31 cellular contexts compared by ENCODE assay signal in the genomic region with DNA sequence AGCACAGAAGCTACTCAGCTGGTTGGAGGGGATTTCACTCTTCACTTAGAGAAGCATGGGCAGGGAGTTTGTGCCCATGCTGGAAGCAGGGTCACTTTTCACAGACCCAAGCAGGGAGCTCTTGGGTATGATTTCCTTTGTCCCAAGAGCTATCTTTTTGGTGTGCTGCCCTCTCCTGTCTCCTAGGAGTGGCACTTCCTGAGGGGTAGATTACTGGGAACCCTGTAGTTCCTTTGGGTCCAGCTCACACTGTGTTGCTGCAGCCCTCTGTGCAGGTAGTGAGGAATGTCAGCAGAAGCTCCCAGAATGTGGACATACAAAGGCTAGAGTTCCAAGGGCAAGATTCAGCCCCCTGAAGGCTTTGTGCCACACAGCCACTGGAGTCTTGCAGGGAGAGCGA.
DNase-seq lines count a peak whose midpoint lies in the region; ATAC-seq, FAIRE-seq and TF ChIP-seq lines count a peak whose summit lies in the region.
"Had no signal": no experiment of that assay in that cellular context is flagged by ENCODE, and none has a peak within 500 bp of the region (broad histone marks: within the 10 kb centered on the region; RNA-seq: fewer than 3 reads in every experiment).

No MANE protein-coding gene starts in this region.

- H3K14ac ChIP-seq in H9 (ENCODE audit: insufficient read depth, low read length), result no peak overlapping the region
- H3K14ac ChIP-seq in H1 (ENCODE audit: insufficient read length), result no peak overlapping the region

- H3K27ac ChIP-seq in H9 (ENCODE audit: insufficient read length, low read depth, low read length) (no peak overlapping the region), H1 (ENCODE audit: low read depth, low read length) (no peak overlapping the region), osteoblast (ENCODE audit: low read depth, low read length) (no peak overlapping the region)
- H3K27ac ChIP-seq: BLaER1 treated with 17β-estradiol and CSF1 and Interleukin-3, amounts not matched to agents 10 nM and 100 nM; PC-9; SJSA1 had no signal

- H3K9ac ChIP-seq in H9 (ENCODE audit: extremely low read depth, insufficient read length, low read length) (no peak overlapping the region), H1 (replicated peaks in 1 of 4; ENCODE audit: extremely low read depth in 1 of 4, low read depth in 3 of 4, low read length in 3 of 4) (no peak overlapping the region)
- H3K9ac ChIP-seq: BLaER1 treated with 17β-estradiol and CSF1 and Interleukin-3, amounts not matched to agents 10 nM and 100 nM had no signal

- H3K36me3 Mint-ChIP-seq in H9 (ENCODE audit: insufficient read depth in 1 of 3, low read depth in 3 of 3), result no peaks in the 10 kb centered on the region; a peak in 1 of 7 replicates
- H3K36me3 Mint-ChIP-seq in immature natural killer cell, result no peaks in the 10 kb centered on the region
- H3K36me3 Mint-ChIP-seq: CD4-positive, alpha-beta memory T cell had no signal

- H2BK12ac ChIP-seq in H9 (ENCODE audit: insufficient read length, low read depth, low read length) (no peak overlapping the region), H1 (ENCODE audit: low read depth, low read length) (peak overlapping the region; percentile 80; the same call in 1 of the 2 replicates)

- POLR2A ChIA-PET in H1 (lab: Charles Lee; ENCODE audit: partially characterized antibody), result no interaction called here

- H3K79me1 ChIP-seq in H9 (ENCODE audit: insufficient read depth, low read depth, low read length, poor library complexity, severe bottlenecking) (no peaks in the 10 kb centered on the region), H1 (ENCODE audit: low read depth, low read length) (no peaks in the 10 kb centered on the region)

- H3K23me2 ChIP-seq in H9 (ENCODE audit: insufficient read length, low read depth, low read length, poor library complexity, severe bottlenecking), result no peaks in the 10 kb centered on the region
- no peaks in the 10 kb centered on the region for H3K23me2 ChIP-seq in H1 (ENCODE audit: low read depth, low read length)

- no peaks in the 10 kb centered on the region for H3K79me2 ChIP-seq in H9 (ENCODE audit: insufficient read depth, low read length)
- H3K79me2 ChIP-seq in H1 (ENCODE audit: control insufficient read depth in 1 of 2, insufficient read depth in 2 of 2, low read length in 2 of 2), result no peaks in the 10 kb centered on the region
- H3K79me2 ChIP-seq in osteoblast (ENCODE audit: insufficient read depth, low read length), result no peaks in the 10 kb centered on the region

- H2AK5ac ChIP-seq in H9 (ENCODE audit: insufficient read length, low read length), result no peak overlapping the region
- no peak overlapping the region for H2AK5ac ChIP-seq in H1 (ENCODE audit: low read depth, low read length)

- WGBS in H9 (ENCODE audit: extremely low coverage, insufficient read length, low lambda C conversion rate), result no CpG with 5 or more reads among the region's 1 CpG
- WGBS in H1 (ENCODE audit: extremely low coverage in 1 of 2, insufficient coverage in 1 of 2, insufficient read length in 1 of 2, insufficient replicate concordance in 2 of 2, low coverage in 1 of 2, low lambda C conversion rate in 2 of 2, missing lambda C conversion rate in 1 of 2), 2 experiments, result 88% methylated on average over 1 of the region's 1 CpG; no CpG with 5 or more reads in 1 of the 2 experiments

- H3K23ac ChIP-seq in H9 (ENCODE audit: insufficient read length, low read depth, low read length), result no peak overlapping the region
- no peak overlapping the region for H3K23ac ChIP-seq in H1 (ENCODE audit: insufficient read length)

- H3K4me1 ChIP-seq in H9 (ENCODE audit: insufficient read depth, low read length), result no peaks in the 10 kb centered on the region
- no peaks in the 10 kb centered on the region for H3K4me1 ChIP-seq in H1 (replicated peaks in 1 of 4; ENCODE audit: control insufficient read depth in 3 of 4, insufficient read depth in 4 of 4, low read length in 3 of 4)
- no peaks in the 10 kb centered on the region for H3K4me1 ChIP-seq in osteoblast (ENCODE audit: insufficient read depth, low read length)
- H3K4me1 ChIP-seq: BLaER1 treated with 17β-estradiol and CSF1 and Interleukin-3, amounts not matched to agents 10 nM and 100 nM; SJSA1 had no signal

- H3K36me3 ChIP-seq in H1 (ENCODE audit: control insufficient read depth in 2 of 4, insufficient read depth in 4 of 4, low read length in 3 of 4), result no peaks in the 10 kb centered on the region
- no peaks in the 10 kb centered on the region for H3K36me3 ChIP-seq in osteoblast (ENCODE audit: insufficient read depth, low read length)
- H3K36me3 ChIP-seq: BLaER1 treated with 17β-estradiol and CSF1 and Interleukin-3, amounts not matched to agents 10 nM and 100 nM; MG63; SJSA1 had no signal

- DNase-seq in H9, result peak; percentile 45
- DNase-seq in H1 (ENCODE audit: low read depth in 1 of 2, low spot score in 2 of 2), result no peak
- DNase-seq in iPS-NIHi11 (ENCODE audit: low spot score), result peak; percentile 7
- DNase-seq in osteoblast (ENCODE audit: insufficient read length, low spot score, missing footprints), result peak; percentile 3
- DNase-seq in immature natural killer cell, result no peak
- DNase-seq in SKM-1 treated with dmso at 0.1 percent for 144 hours (lab: John Stamatoyannopoulos, UW; ENCODE audit: unreplicated experiment), result no peak
- DNase-seq: AML-193; CD4-positive, alpha-beta memory T cell; DMS 273 treated with DMSO at 0.1 percent for 48 hours; DMS79; EL; GDM1; HCEC 1CT; IMR-90; KG1; MG63; NCI-H1105 treated with DMSO at 0.1 percent for 48 hours; NCI-H146; NCI-H1930; NCI-H2107; NCI-H446 treated with DMSO at 0.1 percent for 48 hours; NCI-H526; NCI-H82; NK-92 treated with Interleukin-12 subunit alpha and Interleukin-12 subunit beta, amount 100 ng/mL, for 24 hours; PC-9; Right ventricle myocardium superior had no signal

- no peak overlapping the region for H3K4me3 Mint-ChIP-seq in H9
- no peak overlapping the region for H3K4me3 Mint-ChIP-seq in immature natural killer cell
- H3K4me3 Mint-ChIP-seq: CD4-positive, alpha-beta memory T cell had no signal

- H3K27ac Mint-ChIP-seq in H9 (peak overlapping the region in 1 of 3 experiments; percentile 48; a peak in 1 of 7 replicates), immature natural killer cell (no peak overlapping the region)
- H3K27ac Mint-ChIP-seq: CD4-positive, alpha-beta memory T cell had no signal

- H4K5ac ChIP-seq in H9 (ENCODE audit: insufficient read length, low read depth, low read length), result no peak overlapping the region
- no peak overlapping the region for H4K5ac ChIP-seq in H1 (ENCODE audit: insufficient read length, low read depth, low read length)

- H4K8ac ChIP-seq in H9 (replicated peaks; ENCODE audit: insufficient read length, low read depth, low read length) (no peak overlapping the region), H1 (ENCODE audit: extremely low read depth, insufficient read depth, low read length) (no peak overlapping the region)

- H3K4ac ChIP-seq in H9 (ENCODE audit: low read depth, low read length) (no peak overlapping the region), H1 (replicated peaks; ENCODE audit: insufficient read length, low read depth, low read length) (no peak overlapping the region)

- CTCF ChIA-PET in H1 (lab: Charles Lee; ENCODE audit: partially characterized antibody), result interaction anchor here (1.1 to 1.6 kb wide), 4 partner anchors 12 to 187 kb away, joined by 3 to 7 read pairs (median 4); no protein-coding TSS in a partner anchor

- H3K4me2 ChIP-seq in H9 (ENCODE audit: insufficient read depth, insufficient read length, low read length) (no peak overlapping the region), H1 (ENCODE audit: insufficient read depth in 1 of 2, low read depth in 2 of 2, low read length in 2 of 2) (no peak overlapping the region), osteoblast (ENCODE audit: insufficient read depth, low read length) (no peak overlapping the region)
- H3K4me2 ChIP-seq: BLaER1 treated with 17β-estradiol and CSF1 and Interleukin-3, amounts not matched to agents 10 nM and 100 nM; PC-9 had no signal

- H3K4me3 ChIP-seq in H1 (ENCODE audit: extremely low read depth in 1 of 4, insufficient read depth in 2 of 4, low read depth in 3 of 4, low read length in 4 of 4), result no peak overlapping the region
- H3K4me3 ChIP-seq in osteoblast (ENCODE audit: insufficient read depth, low read length), result no peak overlapping the region
- H3K4me3 ChIP-seq: BLaER1 treated with 17β-estradiol and CSF1 and Interleukin-3, amounts not matched to agents 10 nM and 100 nM; GM12878; MG63; PC-9; SJSA1 had no signal

- H3K18ac ChIP-seq in H9 (ENCODE audit: insufficient read length, low read depth, low read length) (no peak overlapping the region), H1 (ENCODE audit: extremely low read depth, low read length) (no peak overlapping the region)

- H2BK5ac ChIP-seq in H9 (ENCODE audit: insufficient read length, low read length) (no peak overlapping the region), H1 (ENCODE audit: low read depth, low read length) (no peak overlapping the region; the same call in 1 of the 2 replicates)

- H2AFZ ChIP-seq in H9 (ENCODE audit: low read length), result no peak overlapping the region
- peak overlapping the region; percentile 77; the same call in 1 of the 2 replicates for H2AFZ ChIP-seq in H1 (ENCODE audit: low read length)
- H2AFZ ChIP-seq in osteoblast (ENCODE audit: low read length), result no peak overlapping the region
- H2AFZ ChIP-seq: PC-9 had no signal

- H3K9me3 Mint-ChIP-seq in H9 (no peaks in the 10 kb centered on the region), immature natural killer cell (peaks cover 4 to 24% (median 12%) of the 10 kb centered on the region in 6 donors)

- no peak for FAIRE-seq in H1 (lab: Jason Lieb, UNC)
- FAIRE-seq: A204.1, GM12878 had no signal

- no peaks in the 10 kb centered on the region for H4K20me1 ChIP-seq in H9 (ENCODE audit: control insufficient read depth, insufficient read depth, insufficient read length)
- H4K20me1 ChIP-seq in H1 (replicated peaks in 1 of 2; ENCODE audit: control insufficient read depth in 1 of 2, insufficient read depth in 2 of 2, low read length in 2 of 2), result no peaks in the 10 kb centered on the region
- H4K20me1 ChIP-seq in osteoblast (ENCODE audit: insufficient read depth, low read length), result no peaks in the 10 kb centered on the region
- H4K20me1 ChIP-seq: BLaER1 treated with 17β-estradiol and CSF1 and Interleukin-3, amounts not matched to agents 10 nM and 100 nM had no signal

- no peaks in the 10 kb centered on the region for H3K4me1 Mint-ChIP-seq in H9
- no peaks in the 10 kb centered on the region for H3K4me1 Mint-ChIP-seq in immature natural killer cell
- H3K4me1 Mint-ChIP-seq: CD4-positive, alpha-beta memory T cell had no signal

- TF ChIP-seq POLR2A in H1 (IDR thresholded peaks at IDR 0.05; ENCODE audit: control extremely low read depth in 1 of 2, low read depth in 2 of 2, low read length in 2 of 2), result no peak

- TF ChIP-seq RAD21 in H1 (IDR thresholded peaks at IDR 0.05 in 1 of 2, conservative IDR thresholded peaks at IDR 0.05 in 1 of 2; ENCODE audit: low read depth in 2 of 2, low read length in 2 of 2), result peak; percentile 31 to 52

- H3K9me3 ChIP-seq in H9 (ENCODE audit: control insufficient read depth, low read depth, low read length) (no peaks in the 10 kb centered on the region), H1 (ENCODE audit: insufficient read depth in 2 of 2, low read depth in 1 of 2, low read length in 1 of 2) (no peaks in the 10 kb centered on the region), osteoblast (ENCODE audit: low read depth, low read length) (peaks cover 3% of the 10 kb centered on the region)
- H3K9me3 ChIP-seq: BLaER1 treated with 17β-estradiol and CSF1 and Interleukin-3, amounts not matched to agents 10 nM and 100 nM; MG63; SJSA1 had no signal

- no peak overlapping the region for H4K91ac ChIP-seq in H9 (ENCODE audit: insufficient read length, low read depth, low read length)
- no peak overlapping the region for H4K91ac ChIP-seq in H1 (replicated peaks; ENCODE audit: insufficient read length, low read length)

- H2BK120ac ChIP-seq in H9 (ENCODE audit: low read depth, low read length, poor library complexity, severe bottlenecking) (no peak overlapping the region), H1 (replicated peaks; ENCODE audit: low read depth, low read length) (no peak overlapping the region)

- peak; percentile 37; the same call in 2 of the 3 replicates for TF ChIP-seq CTCF in H9 (conservative IDR thresholded peaks at IDR 0.05)
- TF ChIP-seq CTCF in H1 (IDR thresholded peaks at IDR 0.05; ENCODE audit: control extremely low read depth in 1 of 3, insufficient read depth in 1 of 3, low read depth in 1 of 3, low read length in 3 of 3), result peak in 2 of 3 experiments; percentile 9 to 43; a peak in 1 of 4 replicates
- no peak for TF ChIP-seq CTCF in osteoblast (IDR thresholded peaks at IDR 0.05; ENCODE audit: extremely low read depth, low read depth, low read length)

- ATAC-seq in GM18519 (IDR thresholded peaks at IDR 0.05; ENCODE audit: low FRiP score, unreplicated experiment), result no peak
- ATAC-seq: GM12878 had no signal

- H2BK20ac ChIP-seq in H9 (ENCODE audit: low read depth, low read length, poor library complexity, severe bottlenecking) (no peak overlapping the region), H1 (ENCODE audit: low read length) (no peak overlapping the region)

- H3K27me3 ChIP-seq in H9 (ENCODE audit: insufficient read depth, low read length), result no peaks in the 10 kb centered on the region
- H3K27me3 ChIP-seq in H1 (replicated peaks in 1 of 4; ENCODE audit: control insufficient read depth in 3 of 4, extremely low read depth in 1 of 4, insufficient read depth in 3 of 4, low read length in 3 of 4), result no peaks in the 10 kb centered on the region
- H3K27me3 ChIP-seq in osteoblast (ENCODE audit: insufficient read depth, low read length), result no peaks in the 10 kb centered on the region
- H3K27me3 ChIP-seq: BLaER1 treated with 17β-estradiol and CSF1 and Interleukin-3, amounts not matched to agents 10 nM and 100 nM; MG63; SJSA1 had no signal

- TF ChIP-seq EP300 in H1 (IDR thresholded peaks at IDR 0.05; ENCODE audit: borderline replicate concordance in 1 of 2, low read depth in 2 of 2, low read length in 2 of 2), result no peak

- no peak overlapping the region for H2BK15ac ChIP-seq in H9 (ENCODE audit: low read depth, low read length)
- H2BK15ac ChIP-seq in H1 (ENCODE audit: low read length), result no peak overlapping the region

- H3K56ac ChIP-seq in H9 (ENCODE audit: insufficient read length, low read depth, low read length) (no peak overlapping the region), H1 (replicated peaks; ENCODE audit: insufficient read length, low read depth, low read length) (no peak overlapping the region)

- no peak overlapping the region for H3T11ph ChIP-seq in H9 (ENCODE audit: low read length)

- H3K27me3 Mint-ChIP-seq in H9 (ENCODE audit: low read depth) (no peaks in the 10 kb centered on the region), immature natural killer cell (ENCODE audit: low read depth in 3 of 3) (no peaks in the 10 kb centered on the region)
- H3K27me3 Mint-ChIP-seq: CD4-positive, alpha-beta memory T cell had no signal

Comparison
In these comparisons a context has a peak if more than half of its experiments do, and no peak if none do; other contexts are left out.
1. DNase-seq: peak in H9 (single experiment), iPS-NIHi11 (single experiment) and osteoblast (single experiment); none in H1 (0 of 2), immature natural killer cell (0 of 3) and SKM-1 treated with dmso at 0.1 percent for 144 hours (single experiment).